20 cellular contexts compared by ENCODE assay signal in genomic region chr13:51929699-51930098, GRCh38.
DNase-seq lines count a peak whose midpoint lies in the region; FAIRE-seq and TF ChIP-seq lines count a peak whose summit lies in the region.
"Had no signal": no experiment of that assay in that cellular context is flagged by ENCODE, and none has a peak within 500 bp of the region (broad histone marks: within the 10 kb centered on the region; RNA-seq: fewer than 3 reads in every experiment).

No MANE protein-coding gene starts in this region.

- no peak for FAIRE-seq in GM19239 (lab: Jason Lieb, UNC)
- FAIRE-seq: G401.6, GM12892, H1 had no signal

- TF ChIP-seq CTCF in right atrium auricular region (IDR thresholded peaks at IDR 0.05) (no peak), endodermal cell (conservative IDR thresholded peaks at IDR 0.05) (no peak)

- H2AK5ac ChIP-seq in neuronal stem cell (ENCODE audit: low read depth, low read length) = no peak overlapping the region

- no peak overlapping the region for H2BK5ac ChIP-seq in neuronal stem cell (ENCODE audit: low read length)

- H3K79me1 ChIP-seq in neuronal stem cell (ENCODE audit: low read depth, low read length) = no peaks in the 10 kb centered on the region

- peaks cover 10% of the 10 kb centered on the region for H3K4me1 Mint-ChIP-seq in endodermal cell
- H3K4me1 Mint-ChIP-seq: B cell had no signal

- H3K9ac ChIP-seq in endodermal cell (ENCODE audit: extremely low read depth, low read length, poor library complexity, severe bottlenecking) (no peak overlapping the region), neuronal stem cell (ENCODE audit: low read depth, low read length, poor library complexity) (no peak overlapping the region)
- H3K9ac ChIP-seq: BLaER1, GM23248 had no signal

- no peak overlapping the region for H2BK15ac ChIP-seq in neuronal stem cell (ENCODE audit: low read length)

- H3K4me3 Mint-ChIP-seq in endodermal cell = no peak overlapping the region
- H3K4me3 Mint-ChIP-seq: B cell; CD8-positive, alpha-beta T cell had no signal

- no peak overlapping the region for H3K18ac ChIP-seq in neuronal stem cell (ENCODE audit: low read length)

- H2AFZ ChIP-seq in neuronal stem cell (ENCODE audit: low read length) = no peak overlapping the region
- H2AFZ ChIP-seq: GM23248 had no signal

- no peaks in the 10 kb centered on the region for H3K27me3 Mint-ChIP-seq in endodermal cell (ENCODE audit: insufficient read depth)

- intact Hi-C loops in cardiac septum (cut with DNase I) = no loop called here

- no peak overlapping the region for H3K4me2 ChIP-seq in neuronal stem cell (ENCODE audit: insufficient read depth, low read length, poor library complexity, severe bottlenecking)
- H3K4me2 ChIP-seq: BLaER1 had no signal

- H3K27ac Mint-ChIP-seq in endodermal cell = no peak overlapping the region
- H3K27ac Mint-ChIP-seq: B cell; CD8-positive, alpha-beta T cell had no signal

- H3K14ac ChIP-seq in neuronal stem cell (ENCODE audit: low read length) = no peak overlapping the region

- peak overlapping the region; percentile 64 for H2BK120ac ChIP-seq in neuronal stem cell (ENCODE audit: low read depth, low read length)

- H2BK12ac ChIP-seq in neuronal stem cell (ENCODE audit: low read length) = no peak overlapping the region

- no peaks in the 10 kb centered on the region for H3K9me3 Mint-ChIP-seq in endodermal cell
- H3K9me3 Mint-ChIP-seq: CD4-positive, CD25-positive, alpha-beta regulatory T cell; CD8-positive, alpha-beta T cell had no signal

- H3K36me3 ChIP-seq in right atrium auricular region = peaks cover 6% of the 10 kb centered on the region
- no peaks in the 10 kb centered on the region for H3K36me3 ChIP-seq in endodermal cell (ENCODE audit: control insufficient read depth, insufficient read depth, low read length)
- peaks cover 0 to 5% of the 10 kb centered on the region in 2 donors for H3K36me3 ChIP-seq in neuronal stem cell (replicated peaks in 1 of 2; ENCODE audit: control insufficient read depth in 2 of 2, insufficient read depth in 2 of 2, low read length in 2 of 2)
- H3K36me3 ChIP-seq: BLaER1 had no signal

- 88% methylated on average over 5 of the region's 5 CpGs; no CpG with 5 or more reads in 1 of the 2 experiments for WGBS in endodermal cell (ENCODE audit: insufficient coverage in 1 of 2, insufficient read length in 1 of 2), 2 experiments
- WGBS in neuronal stem cell (ENCODE audit: extremely low coverage in 2 of 2, insufficient read length in 2 of 2, insufficient replicate concordance in 1 of 2), 2 donors = no CpG with 5 or more reads among the region's 5 CpGs

- no peak overlapping the region for H4K8ac ChIP-seq in neuronal stem cell (ENCODE audit: low read depth, low read length)

- H4K91ac ChIP-seq in neuronal stem cell (ENCODE audit: low read depth, low read length, poor library complexity) = no peak overlapping the region

- H3K4ac ChIP-seq in neuronal stem cell (ENCODE audit: low read length) = no peak overlapping the region

- H3K36me3 Mint-ChIP-seq in endodermal cell (ENCODE audit: low read depth) = peaks cover 5% of the 10 kb centered on the region
- H3K36me3 Mint-ChIP-seq: CD4-positive, CD25-positive, alpha-beta regulatory T cell; CD8-positive, alpha-beta T cell had no signal

- peaks cover 0 to 14% of the 10 kb centered on the region in 2 donors for H3K4me1 ChIP-seq in right atrium auricular region
- H3K4me1 ChIP-seq in endodermal cell (ENCODE audit: control insufficient read depth, insufficient read depth, low read length) = peaks cover 7% of the 10 kb centered on the region
- H3K4me1 ChIP-seq in neuronal stem cell (ENCODE audit: control insufficient read depth in 2 of 2, insufficient read depth in 1 of 2, low read depth in 1 of 2, low read length in 2 of 2) = no peaks in the 10 kb centered on the region
- H3K4me1 ChIP-seq: Caco-2 had no signal

- H3K4me3 ChIP-seq in right atrium auricular region (no peak overlapping the region), endodermal cell (ENCODE audit: low read length) (no peak overlapping the region), neuronal stem cell (ENCODE audit: low read length in 2 of 2) (no peak overlapping the region)
- H3K4me3 ChIP-seq: BLaER1, GM23248 had no signal

- no peaks in the 10 kb centered on the region for H3K27me3 ChIP-seq in right atrium auricular region
- no peaks in the 10 kb centered on the region for H3K27me3 ChIP-seq in endodermal cell (ENCODE audit: control insufficient read depth, insufficient read depth, low read length, poor library complexity, severe bottlenecking)
- H3K27me3 ChIP-seq in neuronal stem cell (ENCODE audit: control insufficient read depth in 3 of 3, insufficient read depth in 3 of 3, low read depth in 1 of 3, low read length in 3 of 3) = no peaks in the 10 kb centered on the region
- H3K27me3 ChIP-seq: BLaER1 had no signal

- DNase-seq in cardiac septum (ENCODE audit: low spot score) (peak; percentile 68), right atrium auricular region (ENCODE audit: low spot score) (no peak), endodermal cell (peak; percentile 31), neuronal stem cell (ENCODE audit: low spot score) (no peak), GM19239 (ENCODE audit: insufficient read length, low spot score) (no peak)
- DNase-seq in activated T-cell treated with anti-CD3 and anti-CD28 coated beads, Interleukin-2, amount 50 U/mL, for 1 hour = no peak
- DNase-seq: Caco-2; CD4-positive, CD25-positive, alpha-beta regulatory T cell; CD8-positive, alpha-beta T cell; DMS153; DMS79 treated with DMSO at 0.1 percent for 48 hours; GM23248; H7; HCEC 1CT had no signal

- no peaks in the 10 kb centered on the region for H3K9me3 ChIP-seq in right atrium auricular region
- H3K9me3 ChIP-seq in endodermal cell (ENCODE audit: control insufficient read depth, low read length) = no peaks in the 10 kb centered on the region
- peaks cover 0 to 2% of the 10 kb centered on the region in 2 donors for H3K9me3 ChIP-seq in neuronal stem cell (replicated peaks in 1 of 2; ENCODE audit: control insufficient read depth in 2 of 2, insufficient read depth in 1 of 2, low read depth in 1 of 2, low read length in 2 of 2)
- H3K9me3 ChIP-seq: BLaER1, Caco-2 had no signal

- H3K27ac ChIP-seq in right atrium auricular region (no peak overlapping the region), endodermal cell (ENCODE audit: low read depth, low read length) (no peak overlapping the region), neuronal stem cell (replicated peaks; ENCODE audit: low read length) (no peak overlapping the region)
- H3K27ac ChIP-seq: BLaER1, C4-2B, GM23248 had no signal

- H3K23ac ChIP-seq in neuronal stem cell (ENCODE audit: low read depth, low read length, poor library complexity) = no peak overlapping the region

Comparison
In these comparisons a context has a peak if more than half of its experiments do, and no peak if none do; other contexts are left out.
1. DNase-seq: peak in cardiac septum (single experiment) and endodermal cell (single experiment); none in right atrium auricular region (single experiment), neuronal stem cell (single experiment), GM19239 (single experiment) and activated T-cell treated with anti-CD3 and anti-CD28 coated beads, Interleukin-2, amount 50 U/mL, for 1 hour (single experiment).